1 cellular context compared by ENCODE assay signal in genomic region chr11:116193321-116194114, GRCh38.
TF ChIP-seq lines count a peak whose summit lies in the region.

No MANE protein-coding gene starts in this region.

TF ChIP-seq in HepG2, 621 proteins besides CTCF, POLR2A, EP300 and RAD21 (continued from another document):
- TF ChIP-seq ZBTB40 (IDR thresholded peaks at IDR 0.05) (no peak), ZBTB40 (CRISPR knock-in tag; IDR thresholded peaks at IDR 0.05) (no peak), ZNF687 (CRISPR knock-in tag; IDR thresholded peaks at IDR 0.05) (0 out of 2 replicates have a peak, but pooled peaks have one; percentile 15), TAF15 (IDR thresholded peaks at IDR 0.05; ENCODE audit: low read depth, low read length, poor library complexity, severe bottlenecking) (no peak), ATF4 (CRISPR knock-in tag; IDR thresholded peaks at IDR 0.05) (no peak), ZNF263 (CRISPR knock-in tag; IDR thresholded peaks at IDR 0.05) (peak; percentile 85), PBX2 (CRISPR knock-in tag; IDR thresholded peaks at IDR 0.05) (no peak), ZNF761 (CRISPR knock-in tag; conservative IDR thresholded peaks at IDR 0.05) (no peak)
